8 cellular contexts compared by ENCODE assay signal in the genomic region with DNA sequence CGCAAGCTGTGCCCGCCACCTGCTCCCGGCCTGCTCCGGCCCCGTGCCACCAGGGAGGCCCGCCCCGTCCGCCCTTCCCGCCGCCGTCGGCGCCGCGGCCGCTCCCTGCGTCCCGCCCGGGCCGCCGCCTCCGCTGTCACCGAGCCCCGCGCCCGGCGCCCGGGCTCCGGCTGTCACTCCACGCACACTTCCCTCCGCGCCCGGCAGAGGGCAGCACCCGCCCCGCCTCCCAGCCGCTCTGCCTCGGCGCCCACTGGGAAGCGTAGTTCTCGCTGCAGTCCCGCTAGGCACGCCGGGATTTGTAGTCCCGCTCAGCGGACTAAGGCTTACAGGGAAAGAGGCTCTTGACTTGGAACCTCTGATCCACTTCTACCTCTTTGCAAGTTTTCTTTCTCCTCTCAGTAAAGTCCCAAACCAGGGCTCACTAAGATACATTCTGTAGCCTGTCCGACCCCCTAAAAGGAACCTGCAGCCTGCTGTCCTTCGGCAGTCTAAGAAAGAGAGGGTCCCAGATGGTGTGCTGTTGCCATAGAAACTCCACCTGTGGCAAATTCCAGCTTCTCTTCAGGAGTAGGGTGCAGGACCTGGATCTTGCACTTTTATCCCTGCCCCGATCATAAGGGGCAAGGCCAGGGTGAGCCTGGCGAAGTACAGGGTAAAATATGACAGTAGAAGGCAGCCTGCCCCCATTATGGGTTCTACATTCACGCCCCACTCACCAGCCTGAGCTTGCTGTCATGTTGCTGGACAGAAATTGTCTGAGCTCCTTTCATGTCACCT. TPM values are rescaled to one million over a fixed set of nuclear protein-coding genes. Genes with fewer than 3 reads are reported as not detected.
DNase-seq lines count a peak whose midpoint lies in the region; ATAC-seq and TF ChIP-seq lines count a peak whose summit lies in the region.

TFEB (minus strand) TSS at position 182 of the 780 bp plus-strand sequence. CDS start 44,395 bp downstream, outside the sequence.

- H3K56ac ChIP-seq in IMR-90 (ENCODE audit: extremely low read depth, insufficient read depth, low read length) = no peak within 1 kb of the TSS

- H4K91ac ChIP-seq in IMR-90 (ENCODE audit: insufficient read depth, low read depth, low read length) = no peak within 1 kb of the TSS; the same call in 1 of the 2 replicates

- no peak within 1 kb of the TSS for H4K5ac ChIP-seq in IMR-90 (ENCODE audit: low read depth, low read length)

- H2AK5ac ChIP-seq in IMR-90 (ENCODE audit: low read depth, low read length) = no peak within 1 kb of the TSS

- peak within 1 kb of the TSS in 1 of 2 experiments; percentile 74; a peak in 2 of 4 replicates for H4K8ac ChIP-seq in IMR-90 (ENCODE audit: low read depth in 2 of 2, low read length in 2 of 2)

- H3K36me3 ChIP-seq in IMR-90 (ENCODE audit: control insufficient read depth, insufficient read depth, low read length) (no peaks in the 10 kb centered on the region), esophagus (ENCODE audit: control insufficient read depth in 2 of 2, insufficient read depth in 2 of 2, low read length in 1 of 2) (peaks cover 0 to 3% of the 10 kb centered on the region in 2 donors), muscle layer of colon (ENCODE audit: insufficient read depth, low read length) (no peaks in the 10 kb centered on the region)

- DNase-seq in DMS 273 treated with DMSO at 0.1 percent for 48 hours (lab: John Stamatoyannopoulos, UW) (peak; percentile 71), IMR-90 (peak; percentile 85), OCI-M1 (lab: John Stamatoyannopoulos, UW) (peak; percentile 96)
- peak; percentile 98 for DNase-seq in activated T-cell treated with anti-CD3 and anti-CD28 coated beads, Interleukin-2, amount 50 U/mL, for 24 hours
- peak; percentile 82 for DNase-seq in stimulated activated CD8-positive, alpha-beta memory T cell treated with anti-CD3 and anti-CD28 coated beads, Interleukin-7, amount 100 ng/mL, for 24 hours (ENCODE audit: low read depth)

- peaks cover 6 to 20% of the 10 kb centered on the region in 2 experiments; a peak in 2 of 4 replicates for H3K79me1 ChIP-seq in IMR-90 (ENCODE audit: low read depth in 1 of 2, low read length in 2 of 2)

- peaks cover 5% of the 10 kb centered on the region; the same call in 1 of the 2 replicates for H3K9me1 ChIP-seq in IMR-90 (ENCODE audit: insufficient read depth, low read length)

- no peak for TF ChIP-seq POLR2A in IMR-90 (IDR thresholded peaks at IDR 0.05; ENCODE audit: low read depth, low read length)

- in situ Hi-C loops in IMR-90 (cut with MboI; ENCODE audit: low sequenced_read_pairs) = no loop called here

- peak within 1 kb of the TSS; percentile 57 for H3K27ac Mint-ChIP-seq in activated T-cell treated with anti-CD3 and anti-CD28 coated beads, Interleukin-2, amount 50 U/mL, for 24 hours

- H2AFZ ChIP-seq in IMR-90 (replicated peaks; ENCODE audit: low read length, poor library complexity) = peak within 1 kb of the TSS; percentile 95

- peak; percentile 99 for TF ChIP-seq CTCF in IMR-90 (conservative IDR thresholded peaks at IDR 0.05; ENCODE audit: low read depth, low read length)

- WGBS in IMR-90 (ENCODE audit: extremely low coverage in 2 of 2, insufficient read length in 1 of 2), 2 experiments = 0% methylated on average over 7 of the region's 50 CpGs; no CpG with 5 or more reads in 1 of the 2 experiments
- 6 to 9% methylated on average over 36 to 50 of the region's 50 CpGs for WGBS in esophagus, 2 donors

- H3K4me3 Mint-ChIP-seq in activated T-cell treated with anti-CD3 and anti-CD28 coated beads, Interleukin-2, amount 50 U/mL, for 24 hours = peak within 1 kb of the TSS; percentile 75

- H3K9ac ChIP-seq in IMR-90 (ENCODE audit: low read depth, low read length) = peak within 1 kb of the TSS; percentile 66
- H3K9ac ChIP-seq in muscle layer of colon (ENCODE audit: low read length) = no peak within 1 kb of the TSS

- ATAC-seq in GM21526 (IDR thresholded peaks at IDR 0.05; ENCODE audit: low FRiP score, unreplicated experiment) = peak; percentile 45
- ATAC-seq in IMR-90 (ENCODE audit: low read depth) = peak; percentile 75

- H3K4me1 ChIP-seq in IMR-90 (ENCODE audit: control insufficient read depth, insufficient read depth, low read length) = peaks cover 14% of the 10 kb centered on the region
- peaks cover 7 to 19% of the 10 kb centered on the region in 2 donors for H3K4me1 ChIP-seq in esophagus (ENCODE audit: control insufficient read depth in 2 of 2, insufficient read depth in 2 of 2, low read length in 1 of 2)
- H3K4me1 ChIP-seq in muscle layer of colon (ENCODE audit: insufficient read depth, low read length) = peaks cover 37% of the 10 kb centered on the region

- H3K9me3 ChIP-seq in IMR-90 (ENCODE audit: control insufficient read depth, insufficient read depth, low read length) (no peaks in the 10 kb centered on the region), esophagus (ENCODE audit: control insufficient read depth in 2 of 2, insufficient read depth in 1 of 2, low read depth in 1 of 2, low read length in 1 of 2) (no peaks in the 10 kb centered on the region), muscle layer of colon (ENCODE audit: low read length) (no peaks in the 10 kb centered on the region)

- H3K23ac ChIP-seq in IMR-90 (ENCODE audit: low read depth, low read length) = no peak within 1 kb of the TSS

- TF ChIP-seq RAD21 in IMR-90 (IDR thresholded peaks at IDR 0.05; ENCODE audit: low read length) = peak; percentile 63

- H3K27me3 Mint-ChIP-seq in activated T-cell treated with anti-CD3 and anti-CD28 coated beads, Interleukin-2, amount 50 U/mL, for 24 hours = no peaks in the 10 kb centered on the region

- peak within 1 kb of the TSS; percentile 77 for H2BK5ac ChIP-seq in IMR-90 (ENCODE audit: low read depth, low read length, poor library complexity, severe bottlenecking)

- H3K4me3 ChIP-seq in IMR-90 (ENCODE audit: insufficient read depth, low read depth, low read length) (peak within 1 kb of the TSS; percentile 88), esophagus (ENCODE audit: low read depth in 1 of 2, low read length in 2 of 2) (peak within 1 kb of the TSS; percentile 71 to 90), muscle layer of colon (ENCODE audit: low read depth in 1 of 2, low read length in 2 of 2) (peak within 1 kb of the TSS; percentile 70 to 81)

- CTCF ChIA-PET in IMR-90 (lab: Yijun Ruan, JAX) = no interaction called here

- H3K4ac ChIP-seq in IMR-90 (ENCODE audit: low read depth, low read length) = no peak within 1 kb of the TSS

- peaks cover 2% of the 10 kb centered on the region; the same call in 1 of the 2 replicates for H3K27me3 ChIP-seq in IMR-90 (ENCODE audit: control insufficient read depth, insufficient read depth, low read length)
- no peaks in the 10 kb centered on the region for H3K27me3 ChIP-seq in esophagus (ENCODE audit: control insufficient read depth in 1 of 2, insufficient read depth in 2 of 2, low read length in 2 of 2)
- H3K27me3 ChIP-seq in muscle layer of colon (ENCODE audit: control insufficient read depth in 1 of 2, insufficient read depth in 2 of 2, low read length in 2 of 2) = no peaks in the 10 kb centered on the region

- H3K18ac ChIP-seq in IMR-90 (ENCODE audit: low read depth, low read length) = peak within 1 kb of the TSS; percentile 47; the same call in 1 of the 2 replicates

- no peak within 1 kb of the TSS for H2BK20ac ChIP-seq in IMR-90 (ENCODE audit: low read depth, low read length)

- no peaks in the 10 kb centered on the region for H4K20me1 ChIP-seq in IMR-90 (ENCODE audit: insufficient read depth, low read length)

- peak within 1 kb of the TSS; percentile 80 for H3K4me2 ChIP-seq in IMR-90 (ENCODE audit: low read depth, low read length)

- peak within 1 kb of the TSS; percentile 75 for H2AK9ac ChIP-seq in IMR-90 (replicated peaks; ENCODE audit: low read depth, low read length, poor library complexity)

- H3K36me3 Mint-ChIP-seq in activated T-cell treated with anti-CD3 and anti-CD28 coated beads, Interleukin-2, amount 50 U/mL, for 24 hours (ENCODE audit: low read depth) = no peaks in the 10 kb centered on the region

- no TSS peak for BruUV-seq in IMR-90 (replicated peaks; lab: Mats Ljungman, UMichigan)

- H3K14ac ChIP-seq in IMR-90 (replicated peaks; ENCODE audit: low read depth, low read length) = no peak within 1 kb of the TSS

- H3K27ac ChIP-seq in IMR-90 (ENCODE audit: insufficient read depth, low read length) (peak within 1 kb of the TSS; percentile 70), esophagus (ENCODE audit: low read depth in 2 of 2, low read length in 1 of 2) (peak within 1 kb of the TSS; percentile 95 to 96), muscle layer of colon (ENCODE audit: low read depth, low read length) (peak within 1 kb of the TSS; percentile 98)

- H3K9me3 Mint-ChIP-seq in activated T-cell treated with anti-CD3 and anti-CD28 coated beads, Interleukin-2, amount 50 U/mL, for 24 hours = no peaks in the 10 kb centered on the region

- H2BK15ac ChIP-seq in IMR-90 (ENCODE audit: low read depth, low read length) = no peak within 1 kb of the TSS

- intact Hi-C loops in IMR-90 (cut with micrococcal nuclease) = loop anchor here (1.0 to 2.0 kb wide), 3 partner anchors 29 to 41 kb away; no protein-coding TSS in a partner anchor

- POLR2A ChIA-PET in IMR-90 (lab: Charles Lee; ENCODE audit: unreplicated experiment) = no interaction called here

- dilution Hi-C loops in IMR-90 (cut with HindIII; ENCODE audit: low sequenced_read_pairs, unreplicated experiment) = no loop called here

- H2BK120ac ChIP-seq in IMR-90 (ENCODE audit: low read depth, low read length) = no peak within 1 kb of the TSS

- peaks cover 33% of the 10 kb centered on the region for H3K4me1 Mint-ChIP-seq in activated T-cell treated with anti-CD3 and anti-CD28 coated beads, Interleukin-2, amount 50 U/mL, for 24 hours (ENCODE audit: low read depth)

TF ChIP-seq in IMR-90, 13 proteins besides CTCF, POLR2A, EP300 and RAD21 (continues in another document):
- TF ChIP-seq CHD1 (IDR thresholded peaks at IDR 0.05; ENCODE audit: low read depth, low read length) = no peak
- TF ChIP-seq SMC3 (IDR thresholded peaks at IDR 0.05; ENCODE audit: low read depth, low read length) = peak; percentile 69
- TF ChIP-seq, protein P1, sequence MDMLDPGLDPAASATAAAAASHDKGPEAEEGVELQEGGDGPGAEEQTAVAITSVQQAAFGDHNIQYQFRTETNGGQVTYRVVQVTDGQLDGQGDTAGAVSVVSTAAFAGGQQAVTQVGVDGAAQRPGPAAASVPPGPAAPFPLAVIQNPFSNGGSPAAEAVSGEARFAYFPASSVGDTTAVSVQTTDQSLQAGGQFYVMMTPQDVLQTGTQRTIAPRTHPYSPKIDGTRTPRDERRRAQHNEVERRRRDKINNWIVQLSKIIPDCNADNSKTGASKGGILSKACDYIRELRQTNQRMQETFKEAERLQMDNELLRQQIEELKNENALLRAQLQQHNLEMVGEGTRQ (IDR thresholded peaks at IDR 0.05; ENCODE audit: low read depth, low read length) = peak; percentile 7; the same call in 1 of the 2 replicates
- no peak for TF ChIP-seq MAFK (IDR thresholded peaks at IDR 0.05; ENCODE audit: low read depth, low read length)
- peak; percentile 85; the same call in 1 of the 2 replicates for TF ChIP-seq MAZ (IDR thresholded peaks at IDR 0.05; ENCODE audit: borderline replicate concordance, low read depth, low read length)

RNA-seq across cellular contexts. Expression of gene TFEB, which starts in this region (rescaled TPM):
- total RNA-seq in IMR-90 (2012; rRNA removed) = 4.4 and 4.5 TPM in 2 replicates
- polyA plus RNA-seq in IMR-90 (2012; rRNA removed) (4.7 and 4.9 TPM in 2 replicates), esophagus (10 to 100 TPM in 1 of 2 donors, 1 to 10 TPM in 1; 8.9 to 15.0 TPM)
- polyA plus RNA-seq in IMR-90 (2012; cell fraction: cytosol; rRNA removed) = 3.7 and 4.9 TPM in 2 replicates
- polyA plus RNA-seq in IMR-90 (2012; cell fraction: nucleus; rRNA removed; ENCODE audit: low replicate concordance) = 8.0 and 14.7 TPM in 2 replicates

Comparison
In these comparisons a context has a peak if more than half of its experiments do, and no peak if none do; other contexts are left out.
1. Peak in every context shown above with its lines: DNase-seq, ATAC-seq, H3K4me3 ChIP-seq and H3K27ac ChIP-seq.